10 cellular contexts compared by ENCODE assay signal in genomic region chr19:18941628-18942354, GRCh38. TPM values are rescaled to one million over a fixed set of nuclear protein-coding genes. Genes with fewer than 3 reads are reported as not detected.
A peak's percentile ranks its signal among the peaks of the same experiment; 100 is the strongest.
DNase-seq lines count a peak whose midpoint lies in the region; ATAC-seq and TF ChIP-seq lines count a peak whose summit lies in the region.
"Had no signal": no experiment of that assay in that cellular context is flagged by ENCODE, and none has a peak within 500 bp of the region (broad histone marks: within the 10 kb centered on the region; RNA-seq: fewer than 3 reads in every experiment).

No MANE protein-coding gene starts in this region.

- peak overlapping the region; percentile 32 to 47 for H3K9ac ChIP-seq in stomach smooth muscle (ENCODE audit: low read length in 2 of 2)

- no peak for TF ChIP-seq CTCF in astrocyte of the cerebellum (IDR thresholded peaks at IDR 0.05; ENCODE audit: low read depth, low read length, missing control alignments)

- no peaks in the 10 kb centered on the region for H3K27me3 ChIP-seq in stomach smooth muscle (ENCODE audit: control insufficient read depth in 1 of 2, insufficient read depth in 2 of 2, low read length in 2 of 2)
- H3K27me3 ChIP-seq: dorsolateral prefrontal cortex had no signal

- POLR2A ChIA-PET in activated CD4-positive, alpha-beta T cell treated with anti-CD3 and anti-CD28 coated beads for 36 hours (lab: Charles Lee): no interaction called here
- POLR2A ChIA-PET in HEK293T (lab: Yijun Ruan, JAX): no interaction called here

- H3K4me3 Mint-ChIP-seq in activated CD4-positive, alpha-beta T cell treated with anti-CD3 and anti-CD28 coated beads, Interleukin-2, amount 10 ng/mL, durations not matched to agents 24 days and 14 days: peak overlapping the region; percentile 15
- H3K4me3 Mint-ChIP-seq in activated CD4-positive, alpha-beta T cell treated with anti-CD3 and anti-CD28 coated beads for 36 hours: no peak overlapping the region

- peaks cover 18% of the 10 kb centered on the region for H3K4me1 ChIP-seq in stomach smooth muscle (ENCODE audit: control insufficient read depth, insufficient read depth, low read length)

- H3K27me3 Mint-ChIP-seq in activated CD4-positive, alpha-beta T cell treated with anti-CD3 and anti-CD28 coated beads, Interleukin-2, amount 10 ng/mL, durations not matched to agents 24 days and 14 days: peaks cover 40% of the 10 kb centered on the region
- peaks cover 28% of the 10 kb centered on the region for H3K27me3 Mint-ChIP-seq in activated CD4-positive, alpha-beta T cell treated with anti-CD3 and anti-CD28 coated beads for 36 hours

- H3K9me3 Mint-ChIP-seq in activated CD4-positive, alpha-beta T cell treated with anti-CD3 and anti-CD28 coated beads, Interleukin-2, amount 10 ng/mL, durations not matched to agents 24 days and 14 days: no peaks in the 10 kb centered on the region
- H3K9me3 Mint-ChIP-seq in activated CD4-positive, alpha-beta T cell treated with anti-CD3 and anti-CD28 coated beads for 36 hours (ENCODE audit: low read depth): no peaks in the 10 kb centered on the region

- in situ Hi-C loops in astrocyte of the cerebellum (cut with HindIII; ENCODE audit: low sequenced_read_pairs): no loop called here

- peaks cover 7% of the 10 kb centered on the region for H3K4me1 Mint-ChIP-seq in activated CD4-positive, alpha-beta T cell treated with anti-CD3 and anti-CD28 coated beads, Interleukin-2, amount 10 ng/mL, durations not matched to agents 24 days and 14 days
- peaks cover 6% of the 10 kb centered on the region for H3K4me1 Mint-ChIP-seq in activated CD4-positive, alpha-beta T cell treated with anti-CD3 and anti-CD28 coated beads for 36 hours

- no peak overlapping the region for H3K27ac ChIP-seq in stomach smooth muscle (ENCODE audit: low read length)

- no peaks in the 10 kb centered on the region for H3K36me3 Mint-ChIP-seq in activated CD4-positive, alpha-beta T cell treated with anti-CD3 and anti-CD28 coated beads, Interleukin-2, amount 10 ng/mL, durations not matched to agents 24 days and 14 days (ENCODE audit: low read depth)
- H3K36me3 Mint-ChIP-seq in activated CD4-positive, alpha-beta T cell treated with anti-CD3 and anti-CD28 coated beads for 36 hours (ENCODE audit: low read depth): no peaks in the 10 kb centered on the region

- CTCF ChIA-PET in activated CD4-positive, alpha-beta T cell treated with anti-CD3 and anti-CD28 coated beads for 36 hours (lab: Charles Lee): no interaction called here
- CTCF ChIA-PET in HEK293T (lab: Yijun Ruan, JAX): no interaction called here

- intact Hi-C loops in activated CD4-positive, alpha-beta T cell treated with anti-CD3 and anti-CD28 coated beads, Interleukin-2, amount 10 ng/mL, durations not matched to agents 24 days and 14 days (cut with micrococcal nuclease): no loop called here
- intact Hi-C loops in activated CD4-positive, alpha-beta T cell treated with anti-CD3 and anti-CD28 coated beads for 36 hours (cut with DNase I, micrococcal nuclease): loop anchor here in 1 of 2 experiments (1.0 kb wide), 2 partner anchors 9 to 22 kb away; partner anchors contain the start of genes COPE and DDX49

- no peak overlapping the region for H3K27ac Mint-ChIP-seq in activated CD4-positive, alpha-beta T cell treated with anti-CD3 and anti-CD28 coated beads, Interleukin-2, amount 10 ng/mL, durations not matched to agents 24 days and 14 days
- H3K27ac Mint-ChIP-seq in activated CD4-positive, alpha-beta T cell treated with anti-CD3 and anti-CD28 coated beads for 36 hours: no peak overlapping the region

- no peaks in the 10 kb centered on the region for H3K9me3 ChIP-seq in stomach smooth muscle (ENCODE audit: control insufficient read depth in 2 of 2, low read length in 2 of 2)

- H3K4me3 ChIP-seq in astrocyte of the cerebellum (ENCODE audit: low read depth, low read length) (peak overlapping the region; percentile 19), stomach smooth muscle (ENCODE audit: low read length in 2 of 2) (peak overlapping the region; percentile 43 to 69)

- no peak for ATAC-seq in activated CD4-positive, alpha-beta T cell treated with anti-CD3 and anti-CD28 coated beads for 36 hours

- no peak for DNase-seq in activated CD4-positive, alpha-beta T cell treated with anti-CD3 and anti-CD28 coated beads, Interleukin-2, amount 10 ng/mL, durations not matched to agents 24 days and 14 days
- DNase-seq in activated CD4-positive, alpha-beta T cell treated with anti-CD3 and anti-CD28 coated beads for 36 hours: no peak
- DNase-seq in astrocyte of the cerebellum (ENCODE audit: low read depth) (no peak), medulla oblongata (ENCODE audit: extremely low spot score) (peak; percentile 24), HEK293T (ENCODE audit: extremely low spot score) (no peak), activated gamma-delta T cell (lab: John Stamatoyannopoulos, UW) (no peak), NCI-H226 (no peak)

- no peaks in the 10 kb centered on the region for H3K36me3 ChIP-seq in stomach smooth muscle (ENCODE audit: control insufficient read depth in 2 of 2, insufficient read depth in 2 of 2, low read length in 2 of 2)

TF ChIP-seq in HEK293T, 16 proteins besides CTCF, POLR2A, EP300 and RAD21:
- TF ChIP-seq ARNT (IDR thresholded peaks at IDR 0.05) (no peak), L3MBTL2 (conservative IDR thresholded peaks at IDR 0.05) (no peak), ZNF384 (IDR thresholded peaks at IDR 0.05) (no peak), FOXK2 (IDR thresholded peaks at IDR 0.05) (no peak), TARDBP (IDR thresholded peaks at IDR 0.05) (no peak), SUZ12 (IDR thresholded peaks at IDR 0.05) (no peak), LEF1 (IDR thresholded peaks at IDR 0.05; ENCODE audit: borderline replicate concordance) (no peak), NFRKB (IDR thresholded peaks at IDR 0.05) (no peak), ELF4 (IDR thresholded peaks at IDR 0.05) (no peak), BHLHE40 (IDR thresholded peaks at IDR 0.05; ENCODE audit: borderline replicate concordance) (no peak), HDGF (IDR thresholded peaks at IDR 0.05; ENCODE audit: borderline replicate concordance) (no peak), CTBP1 (IDR thresholded peaks at IDR 0.05; ENCODE audit: borderline replicate concordance) (no peak), SP1 (IDR thresholded peaks at IDR 0.05) (no peak), FOXA1 (IDR thresholded peaks at IDR 0.05) (no peak), PKNOX1 (IDR thresholded peaks at IDR 0.05) (no peak), FOXM1 (IDR thresholded peaks at IDR 0.05; ENCODE audit: borderline replicate concordance) (no peak)
TF ChIP-seq in HEK293T: peak in this region for 0.

RNA-seq across cellular contexts. Expression of gene HOMER3, which starts 0.8 kb away (rescaled TPM):
- 1.3 and 1.4 TPM in 2 replicates for total RNA-seq in activated CD4-positive, alpha-beta T cell treated with anti-CD3 and anti-CD28 coated beads, Interleukin-2, amount 10 ng/mL, durations not matched to agents 24 days and 14 days
- under 1 TPM; 0.46 to 0.62 TPM for total RNA-seq in activated CD4-positive, alpha-beta T cell treated with anti-CD3 and anti-CD28 coated beads for 36 hours

RNA-seq across cellular contexts. Expression of gene DDX49, which starts 22.3 kb away (rescaled TPM):
- total RNA-seq in activated CD4-positive, alpha-beta T cell treated with anti-CD3 and anti-CD28 coated beads, Interleukin-2, amount 10 ng/mL, durations not matched to agents 24 days and 14 days: 93.2 and 94.9 TPM in 2 replicates
- total RNA-seq in activated CD4-positive, alpha-beta T cell treated with anti-CD3 and anti-CD28 coated beads for 36 hours: 10 to 100 TPM; 51.4 to 53.4 TPM

RNA-seq across cellular contexts. Expression of gene COPE, which starts 22.6 kb away (rescaled TPM):
- total RNA-seq in activated CD4-positive, alpha-beta T cell treated with anti-CD3 and anti-CD28 coated beads, Interleukin-2, amount 10 ng/mL, durations not matched to agents 24 days and 14 days: 206 and 231 TPM in 2 replicates
- total RNA-seq in activated CD4-positive, alpha-beta T cell treated with anti-CD3 and anti-CD28 coated beads for 36 hours: 100 to 1,000 TPM; 158 to 182 TPM

RNA-seq across cellular contexts. Expression of gene CERS1, which starts 45.8 kb away (rescaled TPM):
- total RNA-seq in activated CD4-positive, alpha-beta T cell treated with anti-CD3 and anti-CD28 coated beads, Interleukin-2, amount 10 ng/mL, durations not matched to agents 24 days and 14 days: 0.14 and 0.23 TPM in 2 replicates
- total RNA-seq in activated CD4-positive, alpha-beta T cell treated with anti-CD3 and anti-CD28 coated beads for 36 hours: under 1 TPM; 0.11 to 0.16 TPM
- total RNA-seq: mononuclear cell had no signal
